ENCODE assay signal across 21 cellular contexts in the genomic region with DNA sequence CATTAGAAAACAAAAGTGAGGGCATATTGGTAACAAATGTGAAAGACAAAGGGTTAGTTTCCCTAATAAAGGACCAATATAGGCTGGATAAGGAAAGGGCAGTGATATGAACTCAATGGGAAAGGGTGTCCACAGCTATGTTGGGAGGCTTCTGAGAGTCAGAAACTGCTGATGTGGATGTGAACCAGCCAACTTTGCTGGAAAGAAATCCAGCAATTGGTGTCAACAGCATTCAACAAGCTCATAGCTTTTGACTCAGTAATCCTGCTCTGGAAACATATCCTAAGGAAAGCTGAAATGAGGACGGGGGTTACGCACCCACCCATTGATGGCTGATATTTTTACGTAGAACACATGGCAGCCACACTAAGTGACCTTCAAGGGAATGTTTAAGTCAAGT.
DNase-seq lines count a peak whose midpoint lies in the region; ATAC-seq and TF ChIP-seq lines count a peak whose summit lies in the region.
"Had no signal": no experiment of that assay in that cellular context is flagged by ENCODE, and none has a peak within 500 bp of the region (broad histone marks: within the 10 kb centered on the region; RNA-seq: fewer than 3 reads in every experiment).

No MANE protein-coding gene starts in this region.

- H3K9me3 Mint-ChIP-seq in activated T-cell treated with anti-CD3 and anti-CD28 coated beads, Interleukin-2, amount 50 U/mL, for 72 hours, result peaks cover 0 to 1% of the 10 kb centered on the region in 2 donors
- no peaks in the 10 kb centered on the region for H3K9me3 Mint-ChIP-seq in stimulated activated memory B cell treated with anti-CD40 and anti-IgM and Interleukin-4, amounts not matched to agents 10 μg/mL and 1 μg/mL and 100 μg/mL, for 72 hours
- no peaks in the 10 kb centered on the region for H3K9me3 Mint-ChIP-seq in glutamatergic neuron (ENCODE audit: unreplicated experiment)
- H3K9me3 Mint-ChIP-seq: IgD-negative memory B cell had no signal

- H3K9me3 ChIP-seq in Panc1 (ENCODE audit: control insufficient read depth, insufficient read depth, low read depth, low read length), result no peaks in the 10 kb centered on the region
- H3K9me3 ChIP-seq: SJSA1 had no signal

- CTCF ChIA-PET in Panc1 (lab: Charles Lee), result no interaction called here

- intact Hi-C loops in Panc1 (cut with micrococcal nuclease; ENCODE audit: unreplicated experiment), result no loop called here

- no peaks in the 10 kb centered on the region for H3K4me1 ChIP-seq in Panc1 (ENCODE audit: control insufficient read depth, insufficient read depth, low read length)

- no peak for DNase-seq in activated T-cell treated with anti-CD3 and anti-CD28 coated beads, Interleukin-2, amount 50 U/mL, for 72 hours
- no peak for DNase-seq in activated T-cell treated with anti-CD3 and anti-CD28 coated beads, Interleukin-2, amount 50 U/mL, for 1 hour
- DNase-seq in Panc1 (ENCODE audit: low read depth, low spot score) (no peak), fibroblast of peridontal ligament (ENCODE audit: extremely low read depth) (peak; percentile 62), glutamatergic neuron (no peak), DMS53 treated with DMSO at 0.1 percent for 48 hours (lab: John Stamatoyannopoulos, UW; ENCODE audit: unreplicated experiment) (no peak)
- DNase-seq: 8988T, C1 segment of cervical spinal cord, DMS53, H7, Karpas-422, MV-4-11, NCI-H1105 treated with DMSO at 0.1 percent for 48 hours, NCI-H2081, NCI-H2171 treated with DMSO at 0.1 percent for 48 hours, NCI-H524 treated with DMSO at 0.1 percent for 48 hours had no signal

- no peak for ATAC-seq in activated T-cell treated with anti-CD3 and anti-CD28 coated beads, Interleukin-2, amount 50 U/mL, for 72 hours (replicated peaks in 1 of 2)
- ATAC-seq in Panc1, result no peak
- no peak for ATAC-seq in stimulated activated memory B cell treated with anti-CD40 and anti-IgM and Interleukin-4, amounts not matched to agents 10 μg/mL and 1 μg/mL and 100 μg/mL, for 72 hours
- no peak for ATAC-seq in HG03565 (IDR thresholded peaks at IDR 0.05; ENCODE audit: unreplicated experiment)
- ATAC-seq: Right ventricle myocardium inferior had no signal

- H3K27ac ChIP-seq in Panc1 (ENCODE audit: low read length), result peak overlapping the region; percentile 60; the same call in 1 of the 2 replicates
- H3K27ac ChIP-seq: SJSA1 had no signal

- no TSS peak for BruUV-seq in Panc1 (replicated peaks; lab: Mats Ljungman, UMichigan)

- peaks cover 48% of the 10 kb centered on the region for H3K4me1 Mint-ChIP-seq in activated T-cell treated with anti-CD3 and anti-CD28 coated beads, Interleukin-2, amount 50 U/mL, for 72 hours (ENCODE audit: low read depth)
- H3K4me1 Mint-ChIP-seq in stimulated activated memory B cell treated with anti-CD40 and anti-IgM and Interleukin-4, amounts not matched to agents 10 μg/mL and 1 μg/mL and 100 μg/mL, for 72 hours, result peaks cover 31% of the 10 kb centered on the region
- peaks cover 5% of the 10 kb centered on the region for H3K4me1 Mint-ChIP-seq in glutamatergic neuron (ENCODE audit: low read depth, unreplicated experiment)

- H3K36me3 Mint-ChIP-seq in activated T-cell treated with anti-CD3 and anti-CD28 coated beads, Interleukin-2, amount 50 U/mL, for 72 hours (ENCODE audit: insufficient read depth in 2 of 2), result no peaks in the 10 kb centered on the region
- no peaks in the 10 kb centered on the region for H3K36me3 Mint-ChIP-seq in stimulated activated memory B cell treated with anti-CD40 and anti-IgM and Interleukin-4, amounts not matched to agents 10 μg/mL and 1 μg/mL and 100 μg/mL, for 72 hours
- peaks cover 6% of the 10 kb centered on the region for H3K36me3 Mint-ChIP-seq in glutamatergic neuron (ENCODE audit: unreplicated experiment)

- TF ChIP-seq CTCF in Panc1 (IDR thresholded peaks at IDR 0.05) (no peak), glutamatergic neuron (IDR thresholded peaks at IDR 0.05; ENCODE audit: partially characterized antibody, unreplicated experiment) (no peak)

- no peaks in the 10 kb centered on the region for H3K27me3 ChIP-seq in Panc1 (ENCODE audit: control insufficient read depth, insufficient read depth, low read length)
- H3K27me3 ChIP-seq: SJSA1 had no signal

- no peaks in the 10 kb centered on the region for H3K27me3 Mint-ChIP-seq in activated T-cell treated with anti-CD3 and anti-CD28 coated beads, Interleukin-2, amount 50 U/mL, for 72 hours (ENCODE audit: low read depth)
- no peaks in the 10 kb centered on the region for H3K27me3 Mint-ChIP-seq in stimulated activated memory B cell treated with anti-CD40 and anti-IgM and Interleukin-4, amounts not matched to agents 10 μg/mL and 1 μg/mL and 100 μg/mL, for 72 hours
- peaks cover 5% of the 10 kb centered on the region for H3K27me3 Mint-ChIP-seq in glutamatergic neuron (ENCODE audit: unreplicated experiment)
- H3K27me3 Mint-ChIP-seq: IgD-negative memory B cell had no signal

- no peak overlapping the region for H3K4me3 ChIP-seq in Panc1 (ENCODE audit: low read depth in 2 of 2, low read length in 2 of 2)
- H3K4me3 ChIP-seq: SJSA1 had no signal

- in situ Hi-C loops in Panc1 (cut with HindIII; ENCODE audit: low pct_unique_long_range_greater_than_20kb, low sequenced_read_pairs), result no loop called here

- H3K36me3 ChIP-seq in Panc1 (ENCODE audit: control insufficient read depth, insufficient read depth, low read length), result no peaks in the 10 kb centered on the region
- H3K36me3 ChIP-seq: SJSA1 had no signal

- peak overlapping the region; percentile 31 for H3K27ac Mint-ChIP-seq in activated T-cell treated with anti-CD3 and anti-CD28 coated beads, Interleukin-2, amount 50 U/mL, for 72 hours
- peak overlapping the region; percentile 36 for H3K27ac Mint-ChIP-seq in stimulated activated memory B cell treated with anti-CD40 and anti-IgM and Interleukin-4, amounts not matched to agents 10 μg/mL and 1 μg/mL and 100 μg/mL, for 72 hours
- H3K27ac Mint-ChIP-seq in glutamatergic neuron (ENCODE audit: unreplicated experiment), result no peak overlapping the region
- H3K27ac Mint-ChIP-seq: IgD-negative memory B cell had no signal

- POLR2A ChIA-PET in Panc1 (lab: Charles Lee), result no interaction called here

- no peak overlapping the region for H3K4me3 Mint-ChIP-seq in activated T-cell treated with anti-CD3 and anti-CD28 coated beads, Interleukin-2, amount 50 U/mL, for 72 hours
- H3K4me3 Mint-ChIP-seq in stimulated activated memory B cell treated with anti-CD40 and anti-IgM and Interleukin-4, amounts not matched to agents 10 μg/mL and 1 μg/mL and 100 μg/mL, for 72 hours, result no peak overlapping the region
- H3K4me3 Mint-ChIP-seq in glutamatergic neuron (ENCODE audit: unreplicated experiment), result no peak overlapping the region
- H3K4me3 Mint-ChIP-seq: IgD-negative memory B cell had no signal
